Comparison of ENCODE assay signal across 20 cellular contexts in genomic region chr4:150381671-150382427, GRCh38.
DNase-seq lines count a peak whose midpoint lies in the region; ATAC-seq and TF ChIP-seq lines count a peak whose summit lies in the region.
"Had no signal": no experiment of that assay in that cellular context is flagged by ENCODE, and none has a peak within 500 bp of the region (broad histone marks: within the 10 kb centered on the region; RNA-seq: fewer than 3 reads in every experiment).

No MANE protein-coding gene starts in this region.

- no peak overlapping the region for H3K4me3 Mint-ChIP-seq in HFFc6
- H3K4me3 Mint-ChIP-seq: CD8-positive, alpha-beta memory T cell; stimulated activated naive B cell treated with anti-CD40 and anti-IgM and Interleukin-4, amounts not matched to agents 10 μg/mL and 1 μg/mL and 100 μg/mL, for 72 hours had no signal

- no peaks in the 10 kb centered on the region for H3K4me1 ChIP-seq in mesendoderm (ENCODE audit: control insufficient read depth, low read depth, low read length)
- H3K4me1 ChIP-seq: lower lobe of right lung had no signal

- H3K27me3 ChIP-seq in mesendoderm (ENCODE audit: insufficient read depth, low read length, poor library complexity) = no peaks in the 10 kb centered on the region

- DNase-seq in DMS114 treated with DMSO at 0.1 percent for 48 hours (lab: John Stamatoyannopoulos, UW; ENCODE audit: unreplicated experiment) (peak; percentile 30), HFFc6 (peak; percentile 74), choroid plexus epithelial cell (ENCODE audit: low read depth) (peak; percentile 55), mesendoderm (peak; percentile 57), NCI-H1930 (lab: John Stamatoyannopoulos, UW) (no peak), mucosa of gallbladder (ENCODE audit: low spot score) (no peak), SHP77 treated with DMSO at 0.1 percent for 48 hours (lab: John Stamatoyannopoulos, UW) (no peak)
- DNase-seq: activated T-cell treated with anti-CD3 and anti-CD28 coated beads, Interleukin-2, amount 50 U/mL, for 1 hour; CD8-positive, alpha-beta memory T cell; central memory CD4-positive, alpha-beta T cell; kidney; lower lobe of right lung; MM.1S; NCI-H2171; NCI-H524 treated with DMSO at 0.1 percent for 48 hours; stimulated activated CD4-positive, alpha-beta T cell treated with anti-CD3 and anti-CD28 coated beads, Interleukin-1b, Interleukin-23, amount 100 ng/mL, for 48 hours; stimulated activated naive B cell treated with anti-CD40 and anti-IgM and Interleukin-4, amounts not matched to agents 10 μg/mL and 1 μg/mL and 100 μg/mL, for 72 hours; SW 1271 had no signal

- no peaks in the 10 kb centered on the region for H3K36me3 ChIP-seq in mesendoderm (ENCODE audit: control insufficient read depth, insufficient read depth, low read length)
- H3K36me3 ChIP-seq: lower lobe of right lung had no signal

- H3K4me2 ChIP-seq in mesendoderm (ENCODE audit: low read length) = no peak overlapping the region

- H3K27ac ChIP-seq in mesendoderm (ENCODE audit: low read depth, low read length) = no peak overlapping the region
- H3K27ac ChIP-seq: lower lobe of right lung, skin epidermis had no signal

- H2BK15ac ChIP-seq in mesendoderm (replicated peaks; ENCODE audit: low read depth) = no peak overlapping the region

- no peaks in the 10 kb centered on the region for H3K9me3 Mint-ChIP-seq in HFFc6
- H3K9me3 Mint-ChIP-seq: CD8-positive, alpha-beta memory T cell; stimulated activated naive B cell treated with anti-CD40 and anti-IgM and Interleukin-4, amounts not matched to agents 10 μg/mL and 1 μg/mL and 100 μg/mL, for 72 hours had no signal

- H4K5ac ChIP-seq in mesendoderm (ENCODE audit: low read length) = no peak overlapping the region

- H3K9ac ChIP-seq in mesendoderm (ENCODE audit: low read length) = no peak overlapping the region

- H3K23ac ChIP-seq in mesendoderm (ENCODE audit: low read length) = no peak overlapping the region

- no peak overlapping the region for H3K18ac ChIP-seq in mesendoderm (ENCODE audit: low read length)

- no peak overlapping the region for H2AK5ac ChIP-seq in mesendoderm (ENCODE audit: low read length)

- ATAC-seq in GM18870 (IDR thresholded peaks at IDR 0.05; ENCODE audit: unreplicated experiment) = no peak
- ATAC-seq: lower lobe of right lung; stimulated activated naive B cell treated with anti-CD40 and anti-IgM and Interleukin-4, amounts not matched to agents 10 μg/mL and 1 μg/mL and 100 μg/mL, for 72 hours had no signal

- no peak for TF ChIP-seq CTCF in HFFc6 (IDR thresholded peaks at IDR 0.05)
- no peak for TF ChIP-seq CTCF in choroid plexus epithelial cell (conservative IDR thresholded peaks at IDR 0.05; ENCODE audit: low read depth, low read length)

- H2BK120ac ChIP-seq in mesendoderm (ENCODE audit: low read depth, low read length) = no peak overlapping the region

- H3K27ac Mint-ChIP-seq in HFFc6 = peak overlapping the region; percentile 50
- H3K27ac Mint-ChIP-seq: CD8-positive, alpha-beta memory T cell; stimulated activated naive B cell treated with anti-CD40 and anti-IgM and Interleukin-4, amounts not matched to agents 10 μg/mL and 1 μg/mL and 100 μg/mL, for 72 hours had no signal

- no peak overlapping the region for H2BK5ac ChIP-seq in mesendoderm (ENCODE audit: low read length)

- no peak overlapping the region for H4K8ac ChIP-seq in mesendoderm (ENCODE audit: low read depth, low read length)

- H3K4me3 ChIP-seq in choroid plexus epithelial cell (ENCODE audit: low read depth, low read length) (no peak overlapping the region), mesendoderm (ENCODE audit: low read length) (no peak overlapping the region)
- H3K4me3 ChIP-seq: lower lobe of right lung, skin epidermis had no signal

- H3K79me1 ChIP-seq in mesendoderm (ENCODE audit: low read length) = no peaks in the 10 kb centered on the region

- no CpG with 5 or more reads among the region's 4 CpGs for WGBS in mesendoderm (ENCODE audit: extremely low coverage, insufficient coverage, low lambda C conversion rate)

- no peaks in the 10 kb centered on the region for H3K79me2 ChIP-seq in mesendoderm (ENCODE audit: control insufficient read depth, insufficient read depth, low read length)

- H3K36me3 Mint-ChIP-seq in HFFc6 (ENCODE audit: low read depth) = peaks cover 3% of the 10 kb centered on the region; the same call in 1 of the 2 replicates

- H3K27me3 Mint-ChIP-seq in HFFc6 (ENCODE audit: insufficient read depth) = no peaks in the 10 kb centered on the region
- H3K27me3 Mint-ChIP-seq: CD8-positive, alpha-beta memory T cell; stimulated activated naive B cell treated with anti-CD40 and anti-IgM and Interleukin-4, amounts not matched to agents 10 μg/mL and 1 μg/mL and 100 μg/mL, for 72 hours had no signal

- H3K4ac ChIP-seq in mesendoderm (ENCODE audit: low read depth, low read length) = no peak overlapping the region

- peaks cover 41% of the 10 kb centered on the region for H3K4me1 Mint-ChIP-seq in HFFc6 (ENCODE audit: low read depth)
- H3K4me1 Mint-ChIP-seq: CD8-positive, alpha-beta memory T cell; stimulated activated naive B cell treated with anti-CD40 and anti-IgM and Interleukin-4, amounts not matched to agents 10 μg/mL and 1 μg/mL and 100 μg/mL, for 72 hours had no signal

- H3K56ac ChIP-seq in mesendoderm (ENCODE audit: low read length) = no peak overlapping the region

Comparison
In these comparisons a context has a peak if more than half of its experiments do, and no peak if none do; other contexts are left out.
1. DNase-seq: peak in DMS114 treated with DMSO at 0.1 percent for 48 hours (single experiment), HFFc6 (single experiment), choroid plexus epithelial cell (single experiment) and mesendoderm (single experiment); none in NCI-H1930 (0 of 2), mucosa of gallbladder (single experiment) and SHP77 treated with DMSO at 0.1 percent for 48 hours (single experiment).